Comparison of ENCODE assay signal across 1 cellular context in the genomic region with DNA sequence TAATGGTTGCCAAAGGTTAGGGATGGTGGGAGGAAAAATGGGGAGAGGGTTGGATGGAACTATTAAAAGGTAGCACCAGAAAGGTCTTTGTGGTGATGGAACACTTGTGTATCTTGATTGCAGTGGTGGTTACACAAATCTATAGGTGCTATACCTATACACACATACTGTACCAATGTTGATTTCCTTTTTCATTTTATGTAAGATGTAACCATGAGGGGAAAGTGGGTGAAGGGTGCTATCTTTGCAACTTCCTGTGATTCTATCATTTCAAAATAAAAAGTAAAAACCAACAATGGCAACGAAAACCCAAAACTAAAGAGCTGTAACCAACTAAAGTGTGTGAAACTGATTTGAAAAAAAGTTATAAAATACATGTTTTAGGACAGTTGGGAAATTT.
TF ChIP-seq lines count a peak whose summit lies in the region.

No MANE protein-coding gene starts in this region.

TF ChIP-seq in HCT116, 20 proteins besides CTCF, POLR2A, EP300 and RAD21:
- no peak for TF ChIP-seq ZFX (IDR thresholded peaks at IDR 0.05)
